ENCODE assay signal across 15 cellular contexts in genomic region chr14:38125484-38125912, GRCh38.
A peak's percentile ranks its signal among the peaks of the same experiment; 100 is the strongest.
DNase-seq lines count a peak whose midpoint lies in the region; ATAC-seq, FAIRE-seq and TF ChIP-seq lines count a peak whose summit lies in the region.
"Had no signal": no experiment of that assay in that cellular context is flagged by ENCODE, and none has a peak within 500 bp of the region (broad histone marks: within the 10 kb centered on the region; RNA-seq: fewer than 3 reads in every experiment).

No MANE protein-coding gene starts in this region.

- H3K4me3 ChIP-seq in small intestine (ENCODE audit: low read depth in 1 of 2, low read length in 2 of 2) (no peak overlapping the region), coronary artery (no peak overlapping the region)
- H3K4me3 ChIP-seq: lung had no signal

- H3K27ac ChIP-seq in small intestine (ENCODE audit: low read depth in 1 of 2, low read length in 1 of 2) (no peak overlapping the region), RWPE1 (no peak overlapping the region), coronary artery (no peak overlapping the region)

- H3K27ac Mint-ChIP-seq in HFFc6 (no peak overlapping the region), WTC11 (no peak overlapping the region)
- H3K27ac Mint-ChIP-seq in activated T-cell treated with anti-CD3 and anti-CD28 coated beads, Interleukin-2, amount 50 U/mL, for 72 hours = no peak overlapping the region
- H3K27ac Mint-ChIP-seq: activated T-helper 17 cell treated with anti-CD3 and anti-CD28 coated beads, Interleukin-2, amount 50 U/mL, for 72 hours had no signal

- no peaks in the 10 kb centered on the region for H3K9me3 ChIP-seq in small intestine (ENCODE audit: control insufficient read depth, low read depth)

- ATAC-seq in WTC11 = peak; percentile 66
- ATAC-seq in activated T-cell treated with anti-CD3 and anti-CD28 coated beads, Interleukin-2, amount 50 U/mL, for 72 hours (replicated peaks in 1 of 2) = no peak
- ATAC-seq: activated T-helper 17 cell treated with anti-CD3 and anti-CD28 coated beads, Interleukin-2, amount 50 U/mL, for 72 hours had no signal

- H3K4me1 Mint-ChIP-seq in HFFc6 (ENCODE audit: low read depth) = peaks cover 67% of the 10 kb centered on the region
- peaks cover 55% of the 10 kb centered on the region for H3K4me1 Mint-ChIP-seq in WTC11
- H3K4me1 Mint-ChIP-seq in activated T-cell treated with anti-CD3 and anti-CD28 coated beads, Interleukin-2, amount 50 U/mL, for 72 hours (ENCODE audit: low read depth) = peaks cover 37% of the 10 kb centered on the region

- POLR2A ChIA-PET in WTC11 (lab: Charles Lee) (no interaction called here), RWPE1 (lab: Yijun Ruan, JAX; ENCODE audit: low non-redundant PET) (no interaction called here)

- H3K36me3 ChIP-seq in small intestine (ENCODE audit: control insufficient read depth in 2 of 2, insufficient read depth in 2 of 2, low read length in 2 of 2) = no peaks in the 10 kb centered on the region

- H3K9me3 Mint-ChIP-seq in HFFc6 (no peaks in the 10 kb centered on the region), WTC11 (no peaks in the 10 kb centered on the region)
- no peaks in the 10 kb centered on the region for H3K9me3 Mint-ChIP-seq in activated T-cell treated with anti-CD3 and anti-CD28 coated beads, Interleukin-2, amount 50 U/mL, for 72 hours
- H3K9me3 Mint-ChIP-seq: activated T-helper 17 cell treated with anti-CD3 and anti-CD28 coated beads, Interleukin-2, amount 50 U/mL, for 72 hours; H9 had no signal

- H3K36me3 Mint-ChIP-seq in HFFc6 (ENCODE audit: low read depth) (no peaks in the 10 kb centered on the region), WTC11 (no peaks in the 10 kb centered on the region)
- H3K36me3 Mint-ChIP-seq in activated T-cell treated with anti-CD3 and anti-CD28 coated beads, Interleukin-2, amount 50 U/mL, for 72 hours (ENCODE audit: insufficient read depth in 2 of 2) = no peaks in the 10 kb centered on the region
- H3K36me3 Mint-ChIP-seq: brain had no signal

- H3K4me1 ChIP-seq in small intestine (ENCODE audit: control insufficient read depth in 2 of 2, insufficient read depth in 1 of 2, low read depth in 1 of 2, low read length in 1 of 2) = no peaks in the 10 kb centered on the region

- TF ChIP-seq CTCF in HFFc6 (IDR thresholded peaks at IDR 0.05) (no peak), WTC11 (IDR thresholded peaks at IDR 0.05) (no peak), RWPE1 (conservative IDR thresholded peaks at IDR 0.05; ENCODE audit: low read depth) (no peak), coronary artery (IDR thresholded peaks at IDR 0.05) (no peak)

- CTCF ChIA-PET in WTC11 (lab: Charles Lee) (interaction anchor here (1.3 kb wide), 1 partner anchor 13 kb away, joined by 3 read pairs; no protein-coding TSS in a partner anchor), RWPE1 (lab: Yijun Ruan, JAX) (interaction anchor here (0.6 kb wide), 1 partner anchor 46 kb away, joined by 4 read pairs; no protein-coding TSS in a partner anchor)

- DNase-seq in HFFc6 (peak; percentile 2), NCI-H2081 (lab: John Stamatoyannopoulos, UW) (peak; percentile 88 to 98), WTC11 (ENCODE audit: low spot score) (no peak), small intestine (peak; percentile 44), RWPE1 (ENCODE audit: low spot score) (no peak), coronary artery (ENCODE audit: low spot score) (no peak)
- DNase-seq in activated T-cell treated with anti-CD3 and anti-CD28 coated beads, Interleukin-2, amount 50 U/mL, for 72 hours = no peak
- DNase-seq: activated CD4-positive, alpha-beta T cell treated with anti-CD3 and anti-CD28 coated beads for 1 hour; H9; NCI-H2227 treated with DMSO at 0.1 percent for 48 hours; stimulated activated CD4-positive, alpha-beta T cell treated with anti-CD3 and anti-CD28 coated beads, Interleukin-4, amount 100 ng/mL, for 1 hour had no signal

- H3K27me3 Mint-ChIP-seq in HFFc6 (ENCODE audit: insufficient read depth) (no peaks in the 10 kb centered on the region), WTC11 (ENCODE audit: low read depth) (no peaks in the 10 kb centered on the region; the same call in 1 of the 2 replicates)
- H3K27me3 Mint-ChIP-seq in activated T-cell treated with anti-CD3 and anti-CD28 coated beads, Interleukin-2, amount 50 U/mL, for 72 hours (ENCODE audit: low read depth) = no peaks in the 10 kb centered on the region
- H3K27me3 Mint-ChIP-seq: activated T-helper 17 cell treated with anti-CD3 and anti-CD28 coated beads, Interleukin-2, amount 50 U/mL, for 72 hours; brain had no signal

- H3K27me3 ChIP-seq in small intestine (ENCODE audit: control insufficient read depth in 2 of 2, insufficient read depth in 2 of 2, low read length in 2 of 2) = no peaks in the 10 kb centered on the region

- FAIRE-seq in small intestine (lab: Jason Lieb, UNC) = no peak
- FAIRE-seq: endometrium had no signal

- H3K4me3 Mint-ChIP-seq in HFFc6 (no peak overlapping the region), WTC11 (no peak overlapping the region)
- H3K4me3 Mint-ChIP-seq in activated T-cell treated with anti-CD3 and anti-CD28 coated beads, Interleukin-2, amount 50 U/mL, for 72 hours = no peak overlapping the region
- H3K4me3 Mint-ChIP-seq: activated T-helper 17 cell treated with anti-CD3 and anti-CD28 coated beads, Interleukin-2, amount 50 U/mL, for 72 hours; brain; H9 had no signal

- 21 to 31% (median 26%) methylated on average over 9 of the region's 9 CpGs for WGBS in small intestine, 3 donors

TF ChIP-seq in WTC11, 78 proteins besides CTCF, POLR2A, EP300 and RAD21:
- no peak for TF ChIP-seq MYBL2 (CRISPR knock-in tag; IDR thresholded peaks at IDR 0.05)
- TF ChIP-seq USF1 (CRISPR knock-in tag; IDR thresholded peaks at IDR 0.05) = no peak

Comparison
In these comparisons a context has a peak if more than half of its experiments do, and no peak if none do; other contexts are left out.
1. DNase-seq: peak in HFFc6 (single experiment), NCI-H2081 (2 of 2) and small intestine (single experiment); none in WTC11 (single experiment), RWPE1 (single experiment), coronary artery (single experiment) and activated T-cell treated with anti-CD3 and anti-CD28 coated beads, Interleukin-2, amount 50 U/mL, for 72 hours (0 of 2).